Comparison of ENCODE assay signal across 11 cellular contexts in the genomic region with DNA sequence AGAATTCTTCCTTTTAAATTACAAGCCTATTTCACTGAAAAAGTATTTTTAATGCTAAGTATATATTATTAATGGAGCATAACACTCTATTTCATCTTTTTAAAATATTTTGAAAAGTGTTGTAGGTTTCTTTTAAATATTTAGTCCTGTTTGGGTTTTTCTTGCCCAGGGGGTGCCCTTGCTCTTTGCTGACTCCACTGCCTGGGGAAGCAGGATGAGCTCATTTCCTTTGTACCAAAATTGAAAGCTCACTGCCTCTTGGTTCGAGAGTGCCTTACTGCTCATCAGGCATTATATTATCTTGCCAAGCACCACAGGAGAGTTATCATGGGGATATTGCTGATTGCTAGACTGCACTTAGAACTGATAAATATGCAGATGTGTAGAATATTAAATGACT.
A peak's percentile ranks its signal among the peaks of the same experiment; 100 is the strongest.
DNase-seq lines count a peak whose midpoint lies in the region; ATAC-seq, FAIRE-seq and TF ChIP-seq lines count a peak whose summit lies in the region.
"Had no signal": no experiment of that assay in that cellular context is flagged by ENCODE, and none has a peak within 500 bp of the region (broad histone marks: within the 10 kb centered on the region; RNA-seq: fewer than 3 reads in every experiment).

No MANE protein-coding gene starts in this region.

- in situ Hi-C loops in GM13976 (cut with MboI; ENCODE audit: low sequenced_read_pairs, unreplicated experiment), result no loop called here

- peak overlapping the region; percentile 61 for H3K4me3 ChIP-seq in adipocyte (ENCODE audit: low read length)

- H3K9ac ChIP-seq in adipocyte (ENCODE audit: low read length), result no peak overlapping the region
- H3K9ac ChIP-seq: parathyroid adenoma had no signal

- TF ChIP-seq CTCF in GM13976 (IDR thresholded peaks at IDR 0.05; ENCODE audit: borderline replicate concordance, control extremely low read depth, extremely low read depth, insufficient read depth, missing control alignments), result no peak

- no peak for FAIRE-seq in GM12891 (lab: Jason Lieb, UNC)

- no peak for ATAC-seq in activated CD4-positive, CD25-positive, alpha-beta regulatory T cell treated with anti-CD3 and anti-CD28 coated beads, Interleukin-2, amount 50 U/mL, for 24 hours
- no peak for ATAC-seq in HG03565 (IDR thresholded peaks at IDR 0.05; ENCODE audit: unreplicated experiment)

- no peaks in the 10 kb centered on the region for H3K27me3 ChIP-seq in adipocyte (replicated peaks; ENCODE audit: control insufficient read depth, insufficient read depth, low read length)

- no peaks in the 10 kb centered on the region for H3K4me1 ChIP-seq in adipocyte (ENCODE audit: control insufficient read depth, insufficient read depth, low read length)
- H3K4me1 ChIP-seq: parathyroid adenoma had no signal

- no peaks in the 10 kb centered on the region for H3K9me3 ChIP-seq in adipocyte (ENCODE audit: control insufficient read depth, low read length)

- no peaks in the 10 kb centered on the region for H3K36me3 ChIP-seq in adipocyte (ENCODE audit: control insufficient read depth, insufficient read depth, low read length, severe bottlenecking)

- peak; percentile 13 for DNase-seq in GM13976 (ENCODE audit: low spot score)
- DNase-seq in HK-2 (ENCODE audit: unreplicated experiment), result peak; percentile 16
- peak; percentile 69 for DNase-seq in adipocyte (ENCODE audit: low read depth)
- peak; percentile 22 for DNase-seq in iris pigment epithelial cell (ENCODE audit: low read depth)
- no peak for DNase-seq in NOMO-1 (lab: John Stamatoyannopoulos, UW; ENCODE audit: unreplicated experiment in 2 of 2)
- no peak for DNase-seq in GM12891 (ENCODE audit: insufficient read length, low spot score)
- DNase-seq: cortex of kidney, NCI-H1417 treated with DMSO at 0.1 percent for 48 hours had no signal

- TF ChIP-seq POLR2A in GM12891 (IDR thresholded peaks at IDR 0.05; ENCODE audit: low read depth, low read length), result no peak

TF ChIP-seq in GM12891, 5 proteins besides CTCF, POLR2A, EP300 and RAD21:
- TF ChIP-seq SPI1 (IDR thresholded peaks at IDR 0.05; ENCODE audit: low read depth, low read length) (no peak), POU2F2 (IDR thresholded peaks at IDR 0.05; ENCODE audit: low read depth, low read length) (no peak), PAX5 (IDR thresholded peaks at IDR 0.05; ENCODE audit: insufficient read depth, low read length, severe bottlenecking) (no peak), POLR2AphosphoS5 (IDR thresholded peaks at IDR 0.05; ENCODE audit: low read depth, low read length) (no peak), TAF1 (IDR thresholded peaks at IDR 0.05; ENCODE audit: low read depth, low read length) (no peak)

Comparison
In these comparisons a context has a peak if more than half of its experiments do, and no peak if none do; other contexts are left out.
1. DNase-seq: peak in GM13976 (single experiment), HK-2 (single experiment), adipocyte (single experiment) and iris pigment epithelial cell (single experiment); none in NOMO-1 (0 of 2) and GM12891 (single experiment).